In the genomic region with DNA sequence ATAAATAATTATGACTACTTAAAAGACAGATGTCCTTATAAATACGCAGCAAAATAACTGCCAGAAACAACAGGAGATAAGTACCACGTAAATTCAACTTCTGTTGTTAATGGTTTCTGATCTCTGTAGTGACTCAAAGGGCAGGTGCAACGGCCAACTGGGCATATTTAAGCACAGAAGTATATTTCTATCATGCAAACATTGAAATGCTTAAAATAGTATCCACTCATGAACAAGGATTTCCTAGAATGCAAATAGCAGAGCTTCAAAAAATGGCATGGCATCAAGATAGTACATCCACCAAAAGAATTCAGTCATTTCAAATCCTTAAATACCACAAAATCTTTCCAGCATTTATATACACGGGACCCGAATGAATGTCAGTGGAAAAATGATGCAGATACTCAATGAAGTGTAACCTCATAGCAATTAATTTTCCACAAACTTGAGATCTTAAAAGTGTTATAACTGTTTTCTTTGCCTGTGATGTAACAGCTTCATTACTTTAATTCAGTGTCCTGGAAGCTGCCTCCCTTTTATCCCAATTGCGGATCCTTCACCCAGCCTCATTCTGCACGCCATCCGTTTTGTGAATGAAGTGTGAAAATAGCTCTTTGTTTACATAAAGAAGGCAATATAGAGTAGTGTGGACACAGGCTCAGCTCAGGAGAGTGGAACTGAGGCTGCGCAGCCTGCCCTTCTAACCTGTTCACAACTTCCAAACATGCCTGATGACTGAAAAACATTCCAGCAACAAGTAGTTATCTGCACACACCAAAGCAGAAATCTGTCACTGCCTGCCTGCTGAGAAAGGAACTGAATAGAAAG, we compare ENCODE assay signal across 1 cellular context.
TF ChIP-seq lines count a peak whose summit lies in the region.

No MANE protein-coding gene starts in this region.

TF ChIP-seq in HepG2, 621 proteins besides CTCF, POLR2A, EP300 and RAD21:
- TF ChIP-seq, protein P1, sequence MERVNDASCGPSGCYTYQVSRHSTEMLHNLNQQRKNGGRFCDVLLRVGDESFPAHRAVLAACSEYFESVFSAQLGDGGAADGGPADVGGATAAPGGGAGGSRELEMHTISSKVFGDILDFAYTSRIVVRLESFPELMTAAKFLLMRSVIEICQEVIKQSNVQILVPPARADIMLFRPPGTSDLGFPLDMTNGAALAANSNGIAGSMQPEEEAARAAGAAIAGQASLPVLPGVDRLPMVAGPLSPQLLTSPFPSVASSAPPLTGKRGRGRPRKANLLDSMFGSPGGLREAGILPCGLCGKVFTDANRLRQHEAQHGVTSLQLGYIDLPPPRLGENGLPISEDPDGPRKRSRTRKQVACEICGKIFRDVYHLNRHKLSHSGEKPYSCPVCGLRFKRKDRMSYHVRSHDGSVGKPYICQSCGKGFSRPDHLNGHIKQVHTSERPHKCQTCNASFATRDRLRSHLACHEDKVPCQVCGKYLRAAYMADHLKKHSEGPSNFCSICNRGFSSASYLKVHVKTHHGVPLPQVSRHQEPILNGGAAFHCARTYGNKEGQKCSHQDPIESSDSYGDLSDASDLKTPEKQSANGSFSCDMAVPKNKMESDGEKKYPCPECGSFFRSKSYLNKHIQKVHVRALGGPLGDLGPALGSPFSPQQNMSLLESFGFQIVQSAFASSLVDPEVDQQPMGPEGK (CRISPR knock-in tag; IDR thresholded peaks at IDR 0.05), result no peak
- 0 out of 2 replicates have a peak, but pooled peaks have one; percentile 20 for TF ChIP-seq BCL6 (CRISPR knock-in tag; IDR thresholded peaks at IDR 0.05)
